10 cellular contexts compared by ENCODE assay signal in genomic region chr19:48858984-48859710, GRCh38. TPM values are rescaled to one million over a fixed set of nuclear protein-coding genes. Genes with fewer than 3 reads are reported as not detected.
DNase-seq lines count a peak whose midpoint lies in the region; ATAC-seq, FAIRE-seq and TF ChIP-seq lines count a peak whose summit lies in the region.
"Had no signal": no experiment of that assay in that cellular context is flagged by ENCODE, and none has a peak within 500 bp of the region (broad histone marks: within the 10 kb centered on the region; RNA-seq: fewer than 3 reads in every experiment).

No MANE protein-coding gene starts in this region.

- DNase-seq in activated CD4-positive, alpha-beta T cell treated with anti-CD3 and anti-CD28 coated beads for 36 hours, result peak; percentile 92
- DNase-seq in erythroblast (lab: John Stamatoyannopoulos, UW) (peak; percentile 80 to 83), foreskin fibroblast (no peak), D721Med (ENCODE audit: insufficient read length, low spot score) (no peak), sigmoid colon (no peak), progenitor cell of endocrine pancreas (ENCODE audit: low spot score, unreplicated experiment) (no peak)
- DNase-seq in stimulated activated CD8-positive, alpha-beta memory T cell treated with anti-CD3 and anti-CD28 coated beads, Interleukin-12 subunit alpha, Interleukin-12 subunit beta, amount 100 ng/mL, for 4 hours (ENCODE audit: low read depth), result peak; percentile 64
- DNase-seq: left cardiac atrium had no signal

- no peaks in the 10 kb centered on the region for H3K9me3 Mint-ChIP-seq in activated CD4-positive, alpha-beta T cell treated with anti-CD3 and anti-CD28 coated beads for 36 hours (ENCODE audit: low read depth)
- no peaks in the 10 kb centered on the region for H3K9me3 Mint-ChIP-seq in progenitor cell of endocrine pancreas (ENCODE audit: low read depth)

- FAIRE-seq in D721Med (lab: Jason Lieb, UNC), result no peak

- POLR2A ChIA-PET in activated CD4-positive, alpha-beta T cell treated with anti-CD3 and anti-CD28 coated beads for 36 hours (lab: Charles Lee), result interaction anchor here (1.0 to 1.2 kb wide), 2 partner anchors 13 to 15 kb away, joined by 3 to 4 read pairs; partner anchors contain the start of gene PPP1R15A

- TF ChIP-seq CTCF in foreskin fibroblast (IDR thresholded peaks at IDR 0.05; ENCODE audit: low read depth, low read length) (no peak), D721Med (IDR thresholded peaks at IDR 0.05; ENCODE audit: insufficient read depth, missing control alignments) (no peak), sigmoid colon (IDR thresholded peaks at IDR 0.05) (no peak), progenitor cell of endocrine pancreas (IDR thresholded peaks at IDR 0.05; ENCODE audit: unreplicated experiment) (no peak)

- H3K4me3 ChIP-seq in foreskin fibroblast (ENCODE audit: low read depth in 1 of 2, low read length in 2 of 2) (no peak overlapping the region), sigmoid colon (peak overlapping the region in 1 of 4 donors; percentile 11)
- H3K4me3 ChIP-seq: SK-N-MC had no signal

- H3K9me3 ChIP-seq in sigmoid colon, result no peaks in the 10 kb centered on the region

- no peak overlapping the region for H3K27ac ChIP-seq in sigmoid colon
- H3K27ac ChIP-seq: SK-N-MC had no signal

- 43 to 65% methylated on average over 34 of the region's 34 CpGs for WGBS in sigmoid colon, 2 donors

- no peaks in the 10 kb centered on the region for H3K27me3 ChIP-seq in sigmoid colon

- TF ChIP-seq POLR2A in erythroblast (IDR thresholded peaks at IDR 0.05; ENCODE audit: low read length) (peak; percentile 48), sigmoid colon (IDR thresholded peaks at IDR 0.05) (no peak)

- CTCF ChIA-PET in activated CD4-positive, alpha-beta T cell treated with anti-CD3 and anti-CD28 coated beads for 36 hours (lab: Charles Lee), result interaction anchor here (0.7 to 1.5 kb wide), 2 partner anchors 18 to 225 kb away, joined by 3 to 6 read pairs; no protein-coding TSS in a partner anchor

- intact Hi-C loops in activated CD4-positive, alpha-beta T cell treated with anti-CD3 and anti-CD28 coated beads for 36 hours (cut with DNase I, micrococcal nuclease), result loop anchor here (1.0 to 2.0 kb wide), 8 partner anchors 13 to 134 kb away; partner anchors contain the start of genes NUCB1 (in 2 of the 2), PPP1R15A (in 2 of the 2), BAX (in 1 of the 2) and BCAT2 (in 1 of the 2)
- intact Hi-C loops in sigmoid colon (cut with DNase I), result no loop called here

- peaks cover 7% of the 10 kb centered on the region for H3K4me1 Mint-ChIP-seq in activated CD4-positive, alpha-beta T cell treated with anti-CD3 and anti-CD28 coated beads for 36 hours
- no peaks in the 10 kb centered on the region for H3K4me1 Mint-ChIP-seq in progenitor cell of endocrine pancreas (ENCODE audit: low read depth)

- peak overlapping the region; percentile 93 for H3K27ac Mint-ChIP-seq in activated CD4-positive, alpha-beta T cell treated with anti-CD3 and anti-CD28 coated beads for 36 hours
- no peak overlapping the region for H3K27ac Mint-ChIP-seq in progenitor cell of endocrine pancreas

- no peaks in the 10 kb centered on the region for H3K4me1 ChIP-seq in sigmoid colon

- TF ChIP-seq EP300 in sigmoid colon (IDR thresholded peaks at IDR 0.05), result no peak

- peaks cover 0 to 11% (median 0%) of the 10 kb centered on the region in 4 donors for H3K36me3 ChIP-seq in sigmoid colon

- H3K27me3 Mint-ChIP-seq in activated CD4-positive, alpha-beta T cell treated with anti-CD3 and anti-CD28 coated beads for 36 hours, result no peaks in the 10 kb centered on the region
- H3K27me3 Mint-ChIP-seq in progenitor cell of endocrine pancreas, result no peaks in the 10 kb centered on the region

- peak overlapping the region; percentile 94 for H3K4me3 Mint-ChIP-seq in activated CD4-positive, alpha-beta T cell treated with anti-CD3 and anti-CD28 coated beads for 36 hours
- H3K4me3 Mint-ChIP-seq in progenitor cell of endocrine pancreas (ENCODE audit: low read depth), result no peak overlapping the region

- peak; percentile 65 for ATAC-seq in HG02610 (IDR thresholded peaks at IDR 0.05; ENCODE audit: unreplicated experiment)
- ATAC-seq in activated CD4-positive, alpha-beta T cell treated with anti-CD3 and anti-CD28 coated beads for 36 hours, result peak; percentile 92

- H3K36me3 Mint-ChIP-seq in activated CD4-positive, alpha-beta T cell treated with anti-CD3 and anti-CD28 coated beads for 36 hours (ENCODE audit: low read depth), result no peaks in the 10 kb centered on the region
- H3K36me3 Mint-ChIP-seq in progenitor cell of endocrine pancreas (ENCODE audit: insufficient read depth), result no peaks in the 10 kb centered on the region

RNA-seq across cellular contexts. Expression of gene PLEKHA4, which starts 9.3 kb away (rescaled TPM):
- total RNA-seq in activated CD4-positive, alpha-beta T cell treated with anti-CD3 and anti-CD28 coated beads for 36 hours, result 10 to 100 TPM in 1 of 2 experiments, 1 to 10 TPM in 1; 7.0 to 10.9 TPM
- total RNA-seq in sigmoid colon (10 to 100 TPM; 13.8 to 44.7 (median 19.5) TPM), progenitor cell of endocrine pancreas (8.5 and 11.7 TPM in 2 replicates)
- 10 to 100 TPM; 18.0 to 28.2 (median 21.2) TPM for polyA plus RNA-seq in sigmoid colon

RNA-seq across cellular contexts. Expression of gene PPP1R15A, which starts 13.1 kb away (rescaled TPM):
- total RNA-seq in activated CD4-positive, alpha-beta T cell treated with anti-CD3 and anti-CD28 coated beads for 36 hours, result 10 to 100 TPM; 51.6 to 62.4 TPM
- 10 to 100 TPM; 22.1 to 69.8 (median 31.2) TPM for total RNA-seq in sigmoid colon
- polyA plus RNA-seq in sigmoid colon, result 10 to 100 TPM; 43.2 to 60.8 (median 55.9) TPM
- total RNA-seq in progenitor cell of endocrine pancreas, result 44.5 and 48.9 TPM in 2 replicates

RNA-seq across cellular contexts. Expression of gene HSD17B14, which starts 22.9 kb away (rescaled TPM):
- total RNA-seq in activated CD4-positive, alpha-beta T cell treated with anti-CD3 and anti-CD28 coated beads for 36 hours, result under 1 TPM; 0.21 to 0.83 TPM
- 10 to 100 TPM; 14.1 to 20.1 (median 18.3) TPM for total RNA-seq in sigmoid colon
- polyA plus RNA-seq in sigmoid colon, result 10 to 100 TPM in 1 of 3 donors, 1 to 10 TPM in 2; 4.3 to 21.0 (median 4.9) TPM
- total RNA-seq in progenitor cell of endocrine pancreas, result 20.5 and 22.1 TPM in 2 replicates

RNA-seq across cellular contexts. Expression of gene TULP2, which starts 39.4 kb away (rescaled TPM):
- total RNA-seq in activated CD4-positive, alpha-beta T cell treated with anti-CD3 and anti-CD28 coated beads for 36 hours, result under 1 TPM; 0.37 to 0.87 TPM
- total RNA-seq in sigmoid colon, result 1 to 10 TPM in 1 of 4 donors, under 1 TPM in 1, not detected in 2; 0.99 to 1.1 TPM
- polyA plus RNA-seq in sigmoid colon, result under 1 TPM in 1 of 3 donors, not detected in 2; 0.22 TPM
- total RNA-seq in progenitor cell of endocrine pancreas, result 0.46 TPM in 1 of 2 replicates, not detected in the other

RNA-seq across cellular contexts. Expression of gene NUCB1, which starts 41.0 kb away (rescaled TPM):
- 100 to 1,000 TPM; 115 to 118 TPM for total RNA-seq in activated CD4-positive, alpha-beta T cell treated with anti-CD3 and anti-CD28 coated beads for 36 hours
- 100 to 1,000 TPM; 153 to 275 (median 176) TPM for total RNA-seq in sigmoid colon
- 100 to 1,000 TPM in 1 of 3 donors, 10 to 100 TPM in 2; 43.0 to 303 (median 66.7) TPM for polyA plus RNA-seq in sigmoid colon
- total RNA-seq in progenitor cell of endocrine pancreas, result 149 and 165 TPM in 2 replicates

Comparison
In these comparisons a context has a peak if more than half of its experiments do, and no peak if none do; other contexts are left out.
1. DNase-seq: peak in activated CD4-positive, alpha-beta T cell treated with anti-CD3 and anti-CD28 coated beads for 36 hours (single experiment), erythroblast (2 of 2) and stimulated activated CD8-positive, alpha-beta memory T cell treated with anti-CD3 and anti-CD28 coated beads, Interleukin-12 subunit alpha, Interleukin-12 subunit beta, amount 100 ng/mL, for 4 hours (single experiment); none in foreskin fibroblast (0 of 2), D721Med (single experiment), sigmoid colon (single experiment) and progenitor cell of endocrine pancreas (single experiment).
2. RNA of gene HSD17B14, which starts 22.9 kb away (total RNA-seq): 20.5 to 22.1 TPM in progenitor cell of endocrine pancreas and 14.1 to 20.1 TPM in sigmoid colon; 0.21 to 0.83 TPM in activated CD4-positive, alpha-beta T cell treated with anti-CD3 and anti-CD28 coated beads for 36 hours; every median in the first group is over 4 times any median in the second.